Comparison of ENCODE assay signal across 9 cellular contexts in genomic region chr4:73718375-73719373, GRCh38. TPM values are rescaled to one million over a fixed set of nuclear protein-coding genes. Genes with fewer than 3 reads are reported as not detected.
A peak's percentile ranks its signal among the peaks of the same experiment; 100 is the strongest.
DNase-seq lines count a peak whose midpoint lies in the region; ATAC-seq and TF ChIP-seq lines count a peak whose summit lies in the region.
"Had no signal": no experiment of that assay in that cellular context is flagged by ENCODE, and none has a peak within 500 bp of the region (broad histone marks: within the 10 kb centered on the region; RNA-seq: fewer than 3 reads in every experiment).

No MANE protein-coding gene starts in this region.

- DNase-seq in SIG-M5 (lab: John Stamatoyannopoulos, UW) (peak; percentile 5), thyroid gland (no peak), brain microvascular endothelial cell (no peak), mesothelial cell of epicardium (ENCODE audit: low spot score in 2 of 2, unreplicated experiment in 2 of 2) (no peak)
- no peak for DNase-seq in CD8-positive, alpha-beta T cell

- H3K4me1 Mint-ChIP-seq in CD8-positive, alpha-beta T cell (ENCODE audit: low read depth), result no peaks in the 10 kb centered on the region
- no peaks in the 10 kb centered on the region for H3K4me1 Mint-ChIP-seq in mesothelial cell of epicardium
- H3K4me1 Mint-ChIP-seq: activated naive CD4-positive, alpha-beta T cell treated with anti-CD3 and anti-CD28 coated beads, Interleukin-2, amount 50 U/mL, for 24 hours had no signal

- no peak for TF ChIP-seq POLR2A in thyroid gland (IDR thresholded peaks at IDR 0.05)

- H3K4me3 Mint-ChIP-seq in CD8-positive, alpha-beta T cell, result no peak overlapping the region
- H3K4me3 Mint-ChIP-seq in mesothelial cell of epicardium, result no peak overlapping the region
- H3K4me3 Mint-ChIP-seq: activated naive CD4-positive, alpha-beta T cell treated with anti-CD3 and anti-CD28 coated beads, Interleukin-2, amount 50 U/mL, for 24 hours had no signal

- peak; percentile 93 for ATAC-seq in GM19351 (IDR thresholded peaks at IDR 0.05; ENCODE audit: unreplicated experiment)
- peak; percentile 92 for ATAC-seq in HG03060 (IDR thresholded peaks at IDR 0.05; ENCODE audit: low read depth, unreplicated experiment)
- no peak for ATAC-seq in CD8-positive, alpha-beta T cell

- H3K4me3 ChIP-seq in thyroid gland (replicated peaks in 1 of 3) (no peak overlapping the region), brain microvascular endothelial cell (ENCODE audit: low read depth, low read length) (no peak overlapping the region)
- no peak overlapping the region for H3K4me3 ChIP-seq in CD8-positive, alpha-beta T cell (ENCODE audit: low read depth, low read length)
- H3K4me3 ChIP-seq: lung had no signal

- H3K27ac ChIP-seq in thyroid gland (peak overlapping the region in 2 of 3 donors; percentile 9 to 19), brain microvascular endothelial cell (no peak overlapping the region)
- H3K27ac ChIP-seq in CD8-positive, alpha-beta T cell (ENCODE audit: low read depth, low read length), result no peak overlapping the region

- no peak for TF ChIP-seq CTCF in thyroid gland (IDR thresholded peaks at IDR 0.05)
- TF ChIP-seq CTCF in brain microvascular endothelial cell (IDR thresholded peaks at IDR 0.05; ENCODE audit: low read depth, low read length, missing control alignments), result no peak
- TF ChIP-seq CTCF in CD8-positive, alpha-beta T cell (IDR thresholded peaks at IDR 0.05), result no peak
- no peak for TF ChIP-seq CTCF in mesothelial cell of epicardium (IDR thresholded peaks at IDR 0.05; ENCODE audit: unreplicated experiment)

- H3K9me3 Mint-ChIP-seq in CD8-positive, alpha-beta T cell, result no peaks in the 10 kb centered on the region
- H3K9me3 Mint-ChIP-seq in mesothelial cell of epicardium, result no peaks in the 10 kb centered on the region
- H3K9me3 Mint-ChIP-seq: activated naive CD4-positive, alpha-beta T cell treated with anti-CD3 and anti-CD28 coated beads, Interleukin-2, amount 50 U/mL, for 24 hours had no signal

- intact Hi-C loops in thyroid gland (cut with DNase I), result no loop called here
- intact Hi-C loops in CD8-positive, alpha-beta T cell (cut with DNase I, micrococcal nuclease), result no loop called here

- no peaks in the 10 kb centered on the region for H3K27me3 Mint-ChIP-seq in CD8-positive, alpha-beta T cell (ENCODE audit: low read depth)
- no peaks in the 10 kb centered on the region for H3K27me3 Mint-ChIP-seq in mesothelial cell of epicardium (ENCODE audit: low read depth)

- H3K27me3 ChIP-seq in thyroid gland (no peaks in the 10 kb centered on the region), brain microvascular endothelial cell (replicated peaks) (no peaks in the 10 kb centered on the region)
- H3K27me3 ChIP-seq in CD8-positive, alpha-beta T cell (ENCODE audit: insufficient read depth, low read length), result no peaks in the 10 kb centered on the region

- no peaks in the 10 kb centered on the region for H3K36me3 ChIP-seq in thyroid gland
- no peaks in the 10 kb centered on the region for H3K36me3 ChIP-seq in brain microvascular endothelial cell (replicated peaks)
- H3K36me3 ChIP-seq in CD8-positive, alpha-beta T cell (ENCODE audit: insufficient read depth, low read length), result no peaks in the 10 kb centered on the region

- no peaks in the 10 kb centered on the region for H3K36me3 Mint-ChIP-seq in CD8-positive, alpha-beta T cell
- no peaks in the 10 kb centered on the region for H3K36me3 Mint-ChIP-seq in mesothelial cell of epicardium
- H3K36me3 Mint-ChIP-seq: activated naive CD4-positive, alpha-beta T cell treated with anti-CD3 and anti-CD28 coated beads, Interleukin-2, amount 50 U/mL, for 24 hours had no signal

- WGBS in thyroid gland, 2 donors, result 77 to 90% methylated on average over 1 of the region's 1 CpG

- CTCF ChIA-PET in CD8-positive, alpha-beta T cell (lab: Charles Lee), result no interaction called here

- no peak overlapping the region for H3K27ac Mint-ChIP-seq in CD8-positive, alpha-beta T cell
- H3K27ac Mint-ChIP-seq in mesothelial cell of epicardium, result no peak overlapping the region
- H3K27ac Mint-ChIP-seq: activated naive CD4-positive, alpha-beta T cell treated with anti-CD3 and anti-CD28 coated beads, Interleukin-2, amount 50 U/mL, for 24 hours had no signal

- H3K4me1 ChIP-seq in thyroid gland, result peaks cover 5 to 20% of the 10 kb centered on the region in 2 donors
- H3K4me1 ChIP-seq in CD8-positive, alpha-beta T cell (ENCODE audit: insufficient read depth, low read length), result no peaks in the 10 kb centered on the region

- H3K9me3 ChIP-seq in thyroid gland, result no peaks in the 10 kb centered on the region
- no peaks in the 10 kb centered on the region for H3K9me3 ChIP-seq in CD8-positive, alpha-beta T cell (ENCODE audit: low read length)

- in situ Hi-C loops in brain microvascular endothelial cell (cut with HindIII; ENCODE audit: low pct_ligation_motif_present, low sequenced_read_pairs), result no loop called here

- POLR2A ChIA-PET in CD8-positive, alpha-beta T cell (lab: Charles Lee), result no interaction called here

RNA-seq across cellular contexts. Expression of gene CXCL8, which starts 21.7 kb away (rescaled TPM):
- total RNA-seq in thyroid gland, result 1 to 10 TPM; 1.4 to 3.8 (median 2.7) TPM
- 1 to 10 TPM; 1.4 to 1.5 TPM for total RNA-seq in CD8-positive, alpha-beta T cell
- 8.8 to 9.5 TPM (median 8.9 TPM) in 3 replicates for total RNA-seq in mesothelial cell of epicardium

Comparison
In these comparisons a context has a peak if more than half of its experiments do, and no peak if none do; other contexts are left out.
1. H3K27ac ChIP-seq: peak in thyroid gland (2 of 3); none in brain microvascular endothelial cell (single experiment) and CD8-positive, alpha-beta T cell (single experiment).